In genomic region chr2:85675866-85676548, GRCh38 we compare ENCODE assay signal across 21 cellular contexts. TPM values are rescaled to one million over a fixed set of nuclear protein-coding genes. Genes with fewer than 3 reads are reported as not detected.
DNase-seq lines count a peak whose midpoint lies in the region; ATAC-seq and TF ChIP-seq lines count a peak whose summit lies in the region.
"Had no signal": no experiment of that assay in that cellular context is flagged by ENCODE, and none has a peak within 500 bp of the region (broad histone marks: within the 10 kb centered on the region; RNA-seq: fewer than 3 reads in every experiment).

No MANE protein-coding gene starts in this region.

- DNase-seq in astrocyte of the spinal cord (ENCODE audit: low read depth, low spot score) = no peak
- DNase-seq in left lung = no peak
- peak; percentile 10 to 32 for DNase-seq in suprapubic skin (ENCODE audit: low spot score in 2 of 2)
- no peak for DNase-seq in natural killer cell
- no peak for DNase-seq in hepatic stellate cell (ENCODE audit: low spot score)
- DNase-seq: ACHN; BE2C; C1 segment of cervical spinal cord; CD4-positive, CD25-positive, alpha-beta regulatory T cell; CD8-positive, alpha-beta memory T cell; COR-L47; DMS 273 treated with DMSO at 0.1 percent for 48 hours; DMS79; GDM1; GOT3; H7; HFFc6 had no signal

- ATAC-seq in left lung (peak; percentile 22), natural killer cell (no peak), GM21825 (IDR thresholded peaks at IDR 0.05; ENCODE audit: unreplicated experiment) (no peak)
- ATAC-seq: HCT116 had no signal

- intact Hi-C loops in left lung (cut with DNase I) = no loop called here
- intact Hi-C loops in natural killer cell (cut with micrococcal nuclease) = loop anchor here (5.0 kb wide), 1 partner anchor 51 kb away; no protein-coding TSS in a partner anchor

- H3K9me3 ChIP-seq in left lung (no peaks in the 10 kb centered on the region), suprapubic skin (no peaks in the 10 kb centered on the region)
- H3K9me3 ChIP-seq: BE2C had no signal

- peaks cover 0 to 4% of the 10 kb centered on the region in 2 donors for H3K27me3 Mint-ChIP-seq in natural killer cell (ENCODE audit: low read depth in 2 of 2)

- no peaks in the 10 kb centered on the region for H3K36me3 ChIP-seq in left lung
- no peaks in the 10 kb centered on the region for H3K36me3 ChIP-seq in suprapubic skin
- H3K36me3 ChIP-seq: BE2C had no signal

- peaks cover 17 to 88% of the 10 kb centered on the region in 2 donors for H3K4me1 ChIP-seq in left lung
- peaks cover 11% of the 10 kb centered on the region for H3K4me1 ChIP-seq in suprapubic skin
- H3K4me1 ChIP-seq: BE2C had no signal

- H3K27ac ChIP-seq in left lung (peak overlapping the region; percentile 30 to 33), suprapubic skin (no peak overlapping the region)

- H3K9me3 Mint-ChIP-seq in natural killer cell = no peaks in the 10 kb centered on the region
- H3K9me3 Mint-ChIP-seq: CD4-positive, CD25-positive, alpha-beta regulatory T cell; CD8-positive, alpha-beta memory T cell; HFFc6 had no signal

- TF ChIP-seq POLR2A in suprapubic skin (IDR thresholded peaks at IDR 0.05) = no peak

- H3K4me3 Mint-ChIP-seq in natural killer cell = no peak overlapping the region
- H3K4me3 Mint-ChIP-seq: CD4-positive, CD25-positive, alpha-beta regulatory T cell; HFFc6 had no signal

- no peak for TF ChIP-seq RAD21 in Ishikawa (IDR thresholded peaks at IDR 0.05; ENCODE audit: low read depth)

- in situ Hi-C loops in astrocyte of the spinal cord (cut with HindIII; ENCODE audit: low sequenced_read_pairs) = no loop called here

- no peak overlapping the region for H3K27ac Mint-ChIP-seq in natural killer cell
- H3K27ac Mint-ChIP-seq: CD4-positive, CD25-positive, alpha-beta regulatory T cell; CD8-positive, alpha-beta memory T cell; HFFc6 had no signal

- no peaks in the 10 kb centered on the region for H3K36me3 Mint-ChIP-seq in natural killer cell
- H3K36me3 Mint-ChIP-seq: CD4-positive, CD25-positive, alpha-beta regulatory T cell; CD8-positive, alpha-beta memory T cell had no signal

- no peaks in the 10 kb centered on the region for H3K27me3 ChIP-seq in left lung
- no peaks in the 10 kb centered on the region for H3K27me3 ChIP-seq in suprapubic skin
- H3K27me3 ChIP-seq: BE2C had no signal

- WGBS in suprapubic skin = 91% methylated on average over 6 of the region's 6 CpGs

- TF ChIP-seq EP300 in Ishikawa (IDR thresholded peaks at IDR 0.05; ENCODE audit: borderline replicate concordance) = no peak
- TF ChIP-seq EP300 in suprapubic skin (IDR thresholded peaks at IDR 0.05) = no peak

- peak; percentile 1 for TF ChIP-seq CTCF in astrocyte of the spinal cord (IDR thresholded peaks at IDR 0.05; ENCODE audit: low read depth, low read length)
- TF ChIP-seq CTCF in left lung (IDR thresholded peaks at IDR 0.05) = no peak
- no peak for TF ChIP-seq CTCF in suprapubic skin (IDR thresholded peaks at IDR 0.05)
- TF ChIP-seq CTCF in natural killer cell (IDR thresholded peaks at IDR 0.05) = no peak

- no peak overlapping the region for H3K4me3 ChIP-seq in astrocyte of the spinal cord (ENCODE audit: low read depth, low read length)
- no peak overlapping the region for H3K4me3 ChIP-seq in left lung
- no peak overlapping the region for H3K4me3 ChIP-seq in suprapubic skin

- peaks cover 9 to 15% of the 10 kb centered on the region in 2 donors for H3K4me1 Mint-ChIP-seq in natural killer cell

TF ChIP-seq in Ishikawa, 13 proteins besides CTCF, POLR2A, EP300 and RAD21:
- TF ChIP-seq CREB1 (IDR thresholded peaks at IDR 0.05; ENCODE audit: low read depth) = no peak
- TF ChIP-seq FOXM1 (IDR thresholded peaks at IDR 0.05; ENCODE audit: borderline replicate concordance, low read depth) = no peak
- peak; percentile 60 for TF ChIP-seq NFIC (IDR thresholded peaks at IDR 0.05)
- no peak for TF ChIP-seq TCF12 (IDR thresholded peaks at IDR 0.05; ENCODE audit: low read depth)

RNA-seq across cellular contexts. Expression of gene SFTPB, which starts 8.0 kb away (rescaled TPM):
- total RNA-seq in left lung (over 10,000 TPM; 11,570 to 18,328 TPM), suprapubic skin (not detected), natural killer cell (not detected)
- total RNA-seq: CD4-positive, CD25-positive, alpha-beta regulatory T cell; CD8-positive, alpha-beta memory T cell; Daoy; H7; HFFc6 had no signal

RNA-seq across cellular contexts. Expression of gene GNLY, which starts 18.2 kb away (rescaled TPM):
- total RNA-seq in left lung (10 to 100 TPM in 1 of 2 donors, 1 to 10 TPM in 1; 9.2 to 10.5 TPM), suprapubic skin (1 to 10 TPM in 3 of 4 donors, not detected in 1; 1.6 to 4.8 (median 1.9) TPM), natural killer cell (1,000 to 10,000 TPM; 4,938 to 8,199 (median 6,542) TPM)
- total RNA-seq: Daoy, H7, HFFc6 had no signal

Comparison
In these comparisons a context has a peak if more than half of its experiments do, and no peak if none do; other contexts are left out.
1. DNase-seq: peak in suprapubic skin (2 of 2); none in astrocyte of the spinal cord (single experiment), left lung (0 of 2), natural killer cell (single experiment) and hepatic stellate cell (single experiment).
2. RNA of gene SFTPB, which starts 8.0 kb away (total RNA-seq): 11,570 to 18,328 TPM in left lung; not detected in suprapubic skin and not detected in natural killer cell; every median in the first group is over 1,000 times any median in the second.
3. RNA of gene GNLY, which starts 18.2 kb away (total RNA-seq): 4,938 to 8,199 TPM in natural killer cell; 9.2 to 10.5 TPM in left lung and 1.6 to 4.8 TPM in suprapubic skin; every median in the first group is over 100 times any median in the second.